Comparison of ENCODE assay signal across 8 cellular contexts in genomic region chr22:31244044-31244942, GRCh38. TPM values are rescaled to one million over a fixed set of nuclear protein-coding genes. Genes with fewer than 3 reads are reported as not detected.
DNase-seq lines count a peak whose midpoint lies in the region; ATAC-seq and TF ChIP-seq lines count a peak whose summit lies in the region.

No MANE protein-coding gene starts in this region.

- H2BK5ac ChIP-seq in trophoblast cell (ENCODE audit: low read depth, low read length, poor library complexity): peak overlapping the region; percentile 98

- peak overlapping the region; percentile 50 for H3K4me3 Mint-ChIP-seq in Calu3 (ENCODE audit: low read depth, unreplicated experiment)

- H4K12ac ChIP-seq in trophoblast cell (ENCODE audit: low read depth, low read length): no peak overlapping the region

- H3F3A ChIP-seq in PC-9 (ENCODE audit: insufficient read depth, low read depth): peaks cover 42% of the 10 kb centered on the region

- peaks cover 60% of the 10 kb centered on the region for H3K4me1 Mint-ChIP-seq in Calu3 (ENCODE audit: low read depth, unreplicated experiment)

- H3K27ac Mint-ChIP-seq in Calu3 (ENCODE audit: unreplicated experiment): peak overlapping the region; percentile 83

- H3K27me3 ChIP-seq in PC-9 (ENCODE audit: insufficient read depth, low read depth) (no peaks in the 10 kb centered on the region), trophoblast cell (ENCODE audit: insufficient read depth, low read length) (no peaks in the 10 kb centered on the region)

- TF ChIP-seq CTCF in Calu3 (IDR thresholded peaks at IDR 0.05; ENCODE audit: unreplicated experiment) (no peak), PC-9 (conservative IDR thresholded peaks at IDR 0.05) (no peak)

- H3K27me3 Mint-ChIP-seq in Calu3 (ENCODE audit: unreplicated experiment): no peaks in the 10 kb centered on the region

- peaks cover 10% of the 10 kb centered on the region for H3K36me3 Mint-ChIP-seq in Calu3 (ENCODE audit: insufficient read depth, unreplicated experiment)

- peak overlapping the region; percentile 69 for H2AK5ac ChIP-seq in trophoblast cell (ENCODE audit: low read length)

- H2BK120ac ChIP-seq in trophoblast cell (ENCODE audit: insufficient read depth, low read length, poor library complexity): peak overlapping the region; percentile 95

- H3K4me3 ChIP-seq in PC-9: peak overlapping the region; percentile 33; the same call in 1 of the 2 replicates
- no peak overlapping the region for H3K4me3 ChIP-seq in trophoblast cell (ENCODE audit: low read depth, low read length)

- POLR2A ChIA-PET in PC-9 (lab: Charles Lee; ENCODE audit: unreplicated experiment): interaction anchor here (0.6 kb wide), 3 partner anchors 25 to 46 kb away, joined by 3 to 6 read pairs (median 5); no protein-coding TSS in a partner anchor

- H3K23ac ChIP-seq in trophoblast cell (ENCODE audit: low read length): no peak overlapping the region

- peak overlapping the region; percentile 80 for H3K4ac ChIP-seq in trophoblast cell (ENCODE audit: low read depth, low read length)

- H3K4me1 ChIP-seq in PC-9 (replicated peaks; ENCODE audit: insufficient read depth): peaks cover 53% of the 10 kb centered on the region
- peaks cover 37 to 48% of the 10 kb centered on the region in 2 experiments for H3K4me1 ChIP-seq in trophoblast cell (ENCODE audit: control insufficient read depth in 1 of 2, insufficient read depth in 2 of 2, low read length in 2 of 2)

- H3K36me3 ChIP-seq in PC-9 (ENCODE audit: low read depth) (no peaks in the 10 kb centered on the region), trophoblast cell (ENCODE audit: control insufficient read depth in 1 of 2, insufficient read depth in 2 of 2, low read length in 2 of 2) (no peaks in the 10 kb centered on the region)

- DNase-seq in Calu3 (peak; percentile 63), PC-9 (peak; percentile 55 to 74), trophoblast cell (peak; percentile 83 to 84), SHP77 (lab: John Stamatoyannopoulos, UW) (no peak), head of caudate nucleus (no peak), pons (ENCODE audit: low spot score) (no peak)

- BruUV-seq in Calu3 (replicated peaks; lab: Mats Ljungman, UMichigan) (no TSS peak), PC-9 (replicated peaks; lab: Mats Ljungman, UMichigan) (no TSS peak)

- H3K27ac ChIP-seq in PC-9: peak overlapping the region; percentile 71
- peak overlapping the region; percentile 99 for H3K27ac ChIP-seq in trophoblast cell (ENCODE audit: low read depth, low read length)

- peak overlapping the region; percentile 83 for H3K18ac ChIP-seq in trophoblast cell (ENCODE audit: low read length)

- H4K20me1 ChIP-seq in PC-9 (ENCODE audit: insufficient read depth): no peaks in the 10 kb centered on the region

- H3K14ac ChIP-seq in trophoblast cell (ENCODE audit: low read length): peak overlapping the region; percentile 67

- H3K79me2 ChIP-seq in PC-9 (ENCODE audit: low read depth): no peaks in the 10 kb centered on the region
- H3K79me2 ChIP-seq in trophoblast cell (ENCODE audit: control insufficient read depth, insufficient read depth, low read length, poor library complexity): peaks cover 15% of the 10 kb centered on the region

- H3K79me1 ChIP-seq in trophoblast cell (ENCODE audit: low read length): peaks cover 54% of the 10 kb centered on the region

- H3K9me3 ChIP-seq in PC-9 (ENCODE audit: insufficient read depth, low read depth): no peaks in the 10 kb centered on the region
- H3K9me3 ChIP-seq in trophoblast cell (ENCODE audit: insufficient read depth, low read depth, low read length): no peaks in the 10 kb centered on the region

- no CpG with 5 or more reads among the region's 9 CpGs for WGBS in trophoblast cell (ENCODE audit: extremely low coverage, insufficient coverage, insufficient read length)

- H3K9me3 Mint-ChIP-seq in Calu3 (ENCODE audit: low read depth, unreplicated experiment): no peaks in the 10 kb centered on the region

- H2AFZ ChIP-seq in PC-9 (no peak overlapping the region), trophoblast cell (ENCODE audit: insufficient read depth, low read length, poor library complexity) (no peak overlapping the region)

- peak overlapping the region; percentile 81 for H4K8ac ChIP-seq in trophoblast cell (ENCODE audit: low read depth, low read length)

- CTCF ChIA-PET in Calu3 (lab: Charles Lee): interaction anchor here (0.6 to 1.8 kb wide), 10 partner anchors 11 to 216 kb away, joined by 3 to 9 read pairs (median 4); partner anchors contain the start of genes PIK3IP1 and SELENOM
- CTCF ChIA-PET in PC-9 (lab: Charles Lee): interaction anchor here (0.9 to 1.1 kb wide), 2 partner anchors 9 to 10 kb away, joined by 4 to 8 read pairs; no protein-coding TSS in a partner anchor

- H3K9me2 ChIP-seq in PC-9 (ENCODE audit: insufficient read depth): no peaks in the 10 kb centered on the region

- ATAC-seq in esophagus mucosa (peak; percentile 23), GM21390 (IDR thresholded peaks at IDR 0.05; ENCODE audit: unreplicated experiment) (no peak)

- peak overlapping the region; percentile 70 for H2BK12ac ChIP-seq in trophoblast cell (ENCODE audit: low read length)

- H3K4me2 ChIP-seq in PC-9 (peak overlapping the region; percentile 78), trophoblast cell (ENCODE audit: low read length) (peak overlapping the region; percentile 46)

- H3K9ac ChIP-seq in trophoblast cell (ENCODE audit: low read length): no peak overlapping the region

- intact Hi-C loops in Calu3 (cut with micrococcal nuclease; ENCODE audit: unreplicated experiment): no loop called here
- intact Hi-C loops in PC-9 (cut with micrococcal nuclease; ENCODE audit: unreplicated experiment): no loop called here
- intact Hi-C loops in head of caudate nucleus (cut with DNase I): no loop called here

- peak overlapping the region; percentile 96 for H4K91ac ChIP-seq in trophoblast cell (ENCODE audit: low read depth, low read length)

RNA-seq across cellular contexts. Expression of gene LIMK2, which starts 32.2 kb away (rescaled TPM):
- total RNA-seq in Calu3 (2022) (59.9 and 60.7 TPM in 2 replicates), PC-9 (2021) (32.8 and 42.5 TPM in 2 replicates), esophagus mucosa (88.0 TPM)
- 131 and 135 TPM in 2 replicates for polyA plus RNA-seq in trophoblast cell (2013)

RNA-seq across cellular contexts. Expression of gene PIK3IP1, which starts 48.0 kb away (rescaled TPM):
- total RNA-seq in Calu3 (2022): 6.2 and 7.5 TPM in 2 replicates
- total RNA-seq in PC-9 (2021): 15.7 and 17.4 TPM in 2 replicates
- 5.8 TPM for total RNA-seq in esophagus mucosa
- 3.7 and 4.0 TPM in 2 replicates for polyA plus RNA-seq in trophoblast cell (2013)

Comparison
In these comparisons a context has a peak if more than half of its experiments do, and no peak if none do; other contexts are left out.
1. DNase-seq: peak in Calu3 (single experiment), PC-9 (2 of 2) and trophoblast cell (2 of 2); none in SHP77 (0 of 2), head of caudate nucleus (0 of 42) and pons (single experiment).